ENCODE assay signal across 32 cellular contexts in the genomic region with DNA sequence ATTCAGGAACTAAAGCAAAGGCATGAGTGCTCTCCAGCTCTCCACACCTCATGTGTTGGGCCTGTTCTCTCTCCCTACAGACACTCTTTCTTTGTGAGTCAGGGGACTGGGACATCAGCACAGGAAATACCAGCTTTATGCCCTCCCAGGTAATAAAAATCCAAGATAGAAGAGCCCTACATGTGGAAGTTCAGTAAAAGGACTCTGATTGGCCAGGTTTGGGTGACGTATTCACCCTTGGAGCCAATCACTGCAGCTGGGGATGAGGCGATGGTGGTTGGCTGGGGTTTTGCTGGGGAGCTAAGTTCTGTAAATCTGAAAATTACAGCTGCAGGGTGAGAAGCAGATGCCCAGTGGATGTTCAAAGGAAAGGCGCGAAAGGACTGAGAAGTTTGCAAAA. TPM values are rescaled to one million over a fixed set of nuclear protein-coding genes. Genes with fewer than 3 reads are reported as not detected.
DNase-seq lines count a peak whose midpoint lies in the region; ATAC-seq, FAIRE-seq and TF ChIP-seq lines count a peak whose summit lies in the region.
"Had no signal": no experiment of that assay in that cellular context is flagged by ENCODE, and none has a peak within 500 bp of the region (broad histone marks: within the 10 kb centered on the region; RNA-seq: fewer than 3 reads in every experiment).

No MANE protein-coding gene starts in this region.

- H3K4me1 ChIP-seq in foreskin keratinocyte: no peaks in the 10 kb centered on the region
- H3K4me1 ChIP-seq: A549, esophagus squamous epithelium, tibial artery had no signal

- peak; percentile 25 for DNase-seq in NCI-H510A treated with DMSO at 0.1 percent for 48 hours (lab: John Stamatoyannopoulos, UW)
- no peak for DNase-seq in NCI-H510A (lab: John Stamatoyannopoulos, UW)
- peak; percentile 70 for DNase-seq in NCI-H226
- peak in 1 of 2 donors; percentile 16 for DNase-seq in foreskin keratinocyte
- DNase-seq in Calu3: no peak
- DNase-seq in HTR-8/SVneo (ENCODE audit: insufficient read length, low spot score): no peak
- DNase-seq in D341Med (ENCODE audit: low spot score): no peak
- DNase-seq: activated CD4-positive, alpha-beta T cell treated with anti-CD3 and anti-CD28 coated beads for 1 hour; activated CD8-positive, alpha-beta memory T cell treated with anti-CD3 and anti-CD28 coated beads for 24 hours; activated T-cell treated with anti-CD3 and anti-CD28 coated beads, Interleukin-2, amount 50 U/mL, for 24 hours; esophagus squamous epithelium; HCEC 1CT; left cardiac atrium; mesenchymal stem cell; naive thymus-derived CD4-positive, alpha-beta T cell; NCI-H1105 treated with DMSO at 0.1 percent for 48 hours; NCI-H524; ovary; right cardiac atrium; T1000; tibial artery had no signal

- no TSS peak for BruUV-seq in Calu3 (replicated peaks; lab: Mats Ljungman, UMichigan)

- peaks cover 51% of the 10 kb centered on the region for H3K27me3 Mint-ChIP-seq in Calu3 (ENCODE audit: unreplicated experiment)

- H3K4me3 Mint-ChIP-seq in Calu3 (ENCODE audit: low read depth, unreplicated experiment): no peak overlapping the region
- H3K4me3 Mint-ChIP-seq: activated T-cell treated with anti-CD3 and anti-CD28 coated beads, Interleukin-2, amount 50 U/mL, for 24 hours; naive thymus-derived CD4-positive, alpha-beta T cell; stimulated activated naive CD8-positive, alpha-beta T cell treated with anti-CD3 and anti-CD28 coated beads, Interleukin-15, Interleukin-2, amounts not matched to agents 100 ng/mL and 50 ng/mL, for 24 hours had no signal

- H3K27ac Mint-ChIP-seq in Calu3 (ENCODE audit: unreplicated experiment): no peak overlapping the region
- H3K27ac Mint-ChIP-seq: activated T-cell treated with anti-CD3 and anti-CD28 coated beads, Interleukin-2, amount 50 U/mL, for 24 hours; naive thymus-derived CD4-positive, alpha-beta T cell; stimulated activated naive CD8-positive, alpha-beta T cell treated with anti-CD3 and anti-CD28 coated beads, Interleukin-15, Interleukin-2, amounts not matched to agents 100 ng/mL and 50 ng/mL, for 24 hours had no signal

- peaks cover 3% of the 10 kb centered on the region for H3K36me3 Mint-ChIP-seq in Calu3 (ENCODE audit: insufficient read depth, unreplicated experiment)
- H3K36me3 Mint-ChIP-seq: naive thymus-derived CD4-positive, alpha-beta T cell had no signal

- H3K4me1 Mint-ChIP-seq in Calu3 (ENCODE audit: low read depth, unreplicated experiment): no peaks in the 10 kb centered on the region

- TF ChIP-seq CTCF in foreskin keratinocyte (conservative IDR thresholded peaks at IDR 0.05): no peak
- TF ChIP-seq CTCF in Calu3 (IDR thresholded peaks at IDR 0.05; ENCODE audit: unreplicated experiment): no peak

- H3K27me3 ChIP-seq in foreskin keratinocyte: peaks cover 5% of the 10 kb centered on the region
- H3K27me3 ChIP-seq: BLaER1 treated with 17β-estradiol and CSF1 and Interleukin-3, amounts not matched to agents 10 nM and 100 nM; ovary; tibial artery had no signal

- CTCF ChIA-PET in Calu3 (lab: Charles Lee): no interaction called here

- intact Hi-C loops in Calu3 (cut with micrococcal nuclease; ENCODE audit: unreplicated experiment): loop anchor here (10.0 kb wide), 1 partner anchor 111 kb away; no protein-coding TSS in a partner anchor

- peak; percentile 21 for ATAC-seq in foreskin keratinocyte
- no peak for ATAC-seq in GM19397 (IDR thresholded peaks at IDR 0.05; ENCODE audit: unreplicated experiment)
- ATAC-seq: A549; left cardiac atrium; naive thymus-derived CD4-positive, alpha-beta T cell; right cardiac atrium had no signal

- no peak for FAIRE-seq in HTR-8/SVneo (lab: Jason Lieb, UNC)
- FAIRE-seq: A549, D721Med, GM18507 had no signal

- H3K9me3 Mint-ChIP-seq in Calu3 (ENCODE audit: low read depth, unreplicated experiment): no peaks in the 10 kb centered on the region
- H3K9me3 Mint-ChIP-seq: activated T-cell treated with anti-CD3 and anti-CD28 coated beads, Interleukin-2, amount 50 U/mL, for 24 hours; naive thymus-derived CD4-positive, alpha-beta T cell; stimulated activated naive CD8-positive, alpha-beta T cell treated with anti-CD3 and anti-CD28 coated beads, Interleukin-15, Interleukin-2, amounts not matched to agents 100 ng/mL and 50 ng/mL, for 24 hours had no signal

- no peak overlapping the region for H3K27ac ChIP-seq in foreskin keratinocyte
- H3K27ac ChIP-seq: A549; BLaER1 treated with 17β-estradiol and CSF1 and Interleukin-3, amounts not matched to agents 10 nM and 100 nM; coronary artery; esophagus squamous epithelium; KMS-11; ovary; tibial artery had no signal

RNA-seq across cellular contexts. Expression of a gene that starts 32.5 kb away (rescaled TPM):
- total RNA-seq in foreskin keratinocyte: not detected in 2 replicates
- not detected in 2 replicates for polyA plus RNA-seq in foreskin keratinocyte
- not detected in 2 replicates for total RNA-seq in Calu3 (2022)
- total RNA-seq: esophagus squamous epithelium; G401; HT-29; left cardiac atrium; naive thymus-derived CD4-positive, alpha-beta T cell; ovary; right cardiac atrium had no signal
- polyA plus RNA-seq: A549; adipose tissue; naive thymus-derived CD4-positive, alpha-beta T cell; ovary had no signal

RNA-seq across cellular contexts. Expression of a gene that starts 49.3 kb away (rescaled TPM):
- total RNA-seq in foreskin keratinocyte (not detected in 2 replicates), Calu3 (2022) (not detected in 2 replicates)
- not detected in 2 replicates for polyA plus RNA-seq in foreskin keratinocyte
- total RNA-seq: esophagus squamous epithelium, HT-29 had no signal
- polyA plus RNA-seq: A549 had no signal

Comparison
In these comparisons a context has a peak if more than half of its experiments do, and no peak if none do; other contexts are left out.
1. DNase-seq: peak in NCI-H510A treated with DMSO at 0.1 percent for 48 hours (single experiment) and NCI-H226 (single experiment); none in NCI-H510A (single experiment), Calu3 (single experiment), HTR-8/SVneo (single experiment) and D341Med (single experiment).